Comparison of ENCODE assay signal across 15 cellular contexts in genomic region chr2:179193759-179194394, GRCh38.
DNase-seq lines count a peak whose midpoint lies in the region; ATAC-seq, FAIRE-seq and TF ChIP-seq lines count a peak whose summit lies in the region.
"Had no signal": no experiment of that assay in that cellular context is flagged by ENCODE, and none has a peak within 500 bp of the region (broad histone marks: within the 10 kb centered on the region; RNA-seq: fewer than 3 reads in every experiment).

No MANE protein-coding gene starts in this region.

- peak; percentile 26 to 34; a peak in 2 of 4 replicates for TF ChIP-seq RAD21 in H1 (IDR thresholded peaks at IDR 0.05 in 1 of 2, conservative IDR thresholded peaks at IDR 0.05 in 1 of 2; ENCODE audit: low read depth in 2 of 2, low read length in 2 of 2)

- H2AFZ ChIP-seq in H9 (ENCODE audit: low read length) (no peak overlapping the region), H1 (ENCODE audit: low read length) (no peak overlapping the region)
- H2AFZ ChIP-seq: PC-9 had no signal

- H4K8ac ChIP-seq in H9 (replicated peaks; ENCODE audit: insufficient read length, low read depth, low read length) (no peak overlapping the region), H1 (ENCODE audit: extremely low read depth, insufficient read depth, low read length) (no peak overlapping the region)

- no peak for TF ChIP-seq EP300 in H1 (IDR thresholded peaks at IDR 0.05; ENCODE audit: borderline replicate concordance in 1 of 2, low read depth in 2 of 2, low read length in 2 of 2)

- H3K27ac ChIP-seq in C4-2B (no peak overlapping the region), H9 (ENCODE audit: insufficient read length, low read depth, low read length) (no peak overlapping the region), H1 (ENCODE audit: low read depth, low read length) (no peak overlapping the region)
- H3K27ac ChIP-seq: PC-9 had no signal

- H3K27me3 ChIP-seq in H9 (ENCODE audit: insufficient read depth, low read length) (no peaks in the 10 kb centered on the region), H1 (replicated peaks in 1 of 4; ENCODE audit: control insufficient read depth in 3 of 4, extremely low read depth in 1 of 4, insufficient read depth in 3 of 4, low read length in 3 of 4) (no peaks in the 10 kb centered on the region)

- no peak for TF ChIP-seq POLR2A in H1 (IDR thresholded peaks at IDR 0.05; ENCODE audit: control extremely low read depth in 1 of 2, low read depth in 2 of 2, low read length in 2 of 2)

- H3K9ac ChIP-seq in H9 (ENCODE audit: extremely low read depth, insufficient read length, low read length), result no peak overlapping the region
- no peak overlapping the region for H3K9ac ChIP-seq in H1 (replicated peaks in 1 of 4; ENCODE audit: extremely low read depth in 1 of 4, low read depth in 3 of 4, low read length in 3 of 4)

- H3K79me2 ChIP-seq in H9 (ENCODE audit: insufficient read depth, low read length) (no peaks in the 10 kb centered on the region), H1 (ENCODE audit: control insufficient read depth in 1 of 2, insufficient read depth in 2 of 2, low read length in 2 of 2) (peaks cover 0 to 23% of the 10 kb centered on the region in 2 experiments; a peak in 2 of 4 replicates)

- peaks cover 38 to 64% (median 53%) of the 10 kb centered on the region in 3 experiments for H3K36me3 Mint-ChIP-seq in H9 (ENCODE audit: insufficient read depth in 1 of 3, low read depth in 3 of 3)
- H3K36me3 Mint-ChIP-seq in naive B cell, result peaks cover 41 to 49% of the 10 kb centered on the region in 2 donors
- H3K36me3 Mint-ChIP-seq in natural killer cell treated with Interleukin-12 subunit alpha and Interleukin-12 subunit beta and Interleukin-15 and Interleukin-18, amount 100 ng/mL, for 72 hours, result peaks cover 27% of the 10 kb centered on the region

- H3K79me1 ChIP-seq in H9 (ENCODE audit: insufficient read depth, low read depth, low read length, poor library complexity, severe bottlenecking) (no peaks in the 10 kb centered on the region), H1 (ENCODE audit: low read depth, low read length) (no peaks in the 10 kb centered on the region; the same call in 1 of the 2 replicates)

- WGBS in H9 (ENCODE audit: extremely low coverage, insufficient read length, low lambda C conversion rate), result no CpG with 5 or more reads among the region's 3 CpGs
- WGBS in H1 (ENCODE audit: extremely low coverage in 1 of 2, insufficient coverage in 1 of 2, insufficient read length in 1 of 2, insufficient replicate concordance in 2 of 2, low coverage in 1 of 2, low lambda C conversion rate in 2 of 2, missing lambda C conversion rate in 1 of 2), 2 experiments, result 86% methylated on average over 3 of the region's 3 CpGs; no CpG with 5 or more reads in 1 of the 2 experiments

- peaks cover 36 to 57% of the 10 kb centered on the region in 2 experiments for H3K9me3 Mint-ChIP-seq in H9
- H3K9me3 Mint-ChIP-seq in naive B cell, result peaks cover 5 to 63% (median 38%) of the 10 kb centered on the region in 7 donors
- peaks cover 6% of the 10 kb centered on the region for H3K9me3 Mint-ChIP-seq in natural killer cell treated with Interleukin-12 subunit alpha and Interleukin-12 subunit beta and Interleukin-15 and Interleukin-18, amount 100 ng/mL, for 72 hours

- H2BK15ac ChIP-seq in H9 (ENCODE audit: low read depth, low read length), result no peak overlapping the region
- H2BK15ac ChIP-seq in H1 (ENCODE audit: low read length), result no peak overlapping the region

- TF ChIP-seq CTCF in C4-2B (conservative IDR thresholded peaks at IDR 0.05) (peak; percentile 17), H9 (conservative IDR thresholded peaks at IDR 0.05) (peak; percentile 27; the same call in 1 of the 3 replicates), H1 (IDR thresholded peaks at IDR 0.05; ENCODE audit: control extremely low read depth in 1 of 3, insufficient read depth in 1 of 3, low read depth in 1 of 3, low read length in 3 of 3) (no peak; a peak in 1 of 4 replicates), GM10248 (IDR thresholded peaks at IDR 0.05; ENCODE audit: control extremely low read depth, extremely low read depth, low read depth, missing control alignments) (no peak)

- H2BK120ac ChIP-seq in H9 (ENCODE audit: low read depth, low read length, poor library complexity, severe bottlenecking) (no peak overlapping the region), H1 (replicated peaks; ENCODE audit: low read depth, low read length) (no peak overlapping the region)

- H2BK20ac ChIP-seq in H9 (ENCODE audit: low read depth, low read length, poor library complexity, severe bottlenecking) (no peak overlapping the region), H1 (ENCODE audit: low read length) (no peak overlapping the region)

- no peak overlapping the region for H3K56ac ChIP-seq in H9 (ENCODE audit: insufficient read length, low read depth, low read length)
- H3K56ac ChIP-seq in H1 (replicated peaks; ENCODE audit: insufficient read length, low read depth, low read length), result no peak overlapping the region

- H3K27ac Mint-ChIP-seq in H9 (no peak overlapping the region; a peak in 1 of 7 replicates), naive B cell (peak overlapping the region in 4 of 6 donors; percentile 9 to 80 (median 54))
- H3K27ac Mint-ChIP-seq in natural killer cell treated with Interleukin-12 subunit alpha and Interleukin-12 subunit beta and Interleukin-15 and Interleukin-18, amount 100 ng/mL, for 72 hours, result no peak overlapping the region
- H3K27ac Mint-ChIP-seq: CD4-positive, alpha-beta T cell had no signal

- H4K20me1 ChIP-seq in H9 (ENCODE audit: control insufficient read depth, insufficient read depth, insufficient read length), result no peaks in the 10 kb centered on the region
- H4K20me1 ChIP-seq in H1 (replicated peaks in 1 of 2; ENCODE audit: control insufficient read depth in 1 of 2, insufficient read depth in 2 of 2, low read length in 2 of 2), result no peaks in the 10 kb centered on the region

- H3K18ac ChIP-seq in H9 (ENCODE audit: insufficient read length, low read depth, low read length) (no peak overlapping the region), H1 (ENCODE audit: extremely low read depth, low read length) (no peak overlapping the region)

- POLR2A ChIA-PET in H1 (lab: Charles Lee; ENCODE audit: partially characterized antibody), result no interaction called here
- POLR2A ChIA-PET in GM10248 (lab: Yijun Ruan, JAX), result no interaction called here

- CTCF ChIA-PET in H1 (lab: Charles Lee; ENCODE audit: partially characterized antibody), result interaction anchor here (1.2 to 1.8 kb wide), 6 partner anchors 9 to 241 kb away, joined by 3 to 6 read pairs (median 4); no protein-coding TSS in a partner anchor
- CTCF ChIA-PET in GM10248 (lab: Yijun Ruan, JAX), result interaction anchor here (2.4 to 2.5 kb wide), 2 partner anchors 12 to 25 kb away, joined by 9 read pairs; no protein-coding TSS in a partner anchor

- no peak overlapping the region for H3T11ph ChIP-seq in H9 (ENCODE audit: low read length)

- H4K91ac ChIP-seq in H9 (ENCODE audit: insufficient read length, low read depth, low read length), result no peak overlapping the region
- H4K91ac ChIP-seq in H1 (replicated peaks; ENCODE audit: insufficient read length, low read length), result no peak overlapping the region

- no peaks in the 10 kb centered on the region; the same call in 1 of the 2 replicates for H3K4me1 ChIP-seq in H9 (ENCODE audit: insufficient read depth, low read length)
- no peaks in the 10 kb centered on the region for H3K4me1 ChIP-seq in H1 (replicated peaks in 1 of 4; ENCODE audit: control insufficient read depth in 3 of 4, insufficient read depth in 4 of 4, low read length in 3 of 4)

- no peaks in the 10 kb centered on the region for H3K23me2 ChIP-seq in H9 (ENCODE audit: insufficient read length, low read depth, low read length, poor library complexity, severe bottlenecking)
- no peaks in the 10 kb centered on the region for H3K23me2 ChIP-seq in H1 (ENCODE audit: low read depth, low read length)

- H3K27me3 Mint-ChIP-seq in H9 (ENCODE audit: low read depth) (no peaks in the 10 kb centered on the region), naive B cell (no peaks in the 10 kb centered on the region)
- H3K27me3 Mint-ChIP-seq in natural killer cell treated with Interleukin-12 subunit alpha and Interleukin-12 subunit beta and Interleukin-15 and Interleukin-18, amount 100 ng/mL, for 72 hours, result no peaks in the 10 kb centered on the region
- H3K27me3 Mint-ChIP-seq: CD4-positive, alpha-beta T cell had no signal

- H2BK5ac ChIP-seq in H9 (ENCODE audit: insufficient read length, low read length), result no peak overlapping the region
- peak overlapping the region; percentile 66; the same call in 1 of the 2 replicates for H2BK5ac ChIP-seq in H1 (ENCODE audit: low read depth, low read length)

- H3K23ac ChIP-seq in H9 (ENCODE audit: insufficient read length, low read depth, low read length), result no peak overlapping the region
- H3K23ac ChIP-seq in H1 (ENCODE audit: insufficient read length), result no peak overlapping the region

- no peak overlapping the region for H3K4me3 ChIP-seq in H1 (ENCODE audit: extremely low read depth in 1 of 4, insufficient read depth in 2 of 4, low read depth in 3 of 4, low read length in 4 of 4)
- H3K4me3 ChIP-seq: PC-9 had no signal

- no peak for ATAC-seq in naive B cell (ENCODE audit: low read depth in 2 of 2)
- ATAC-seq in natural killer cell treated with Interleukin-12 subunit alpha and Interleukin-12 subunit beta and Interleukin-15 and Interleukin-18, amount 100 ng/mL, for 72 hours, result no peak
- no peak for ATAC-seq in HG03025 (IDR thresholded peaks at IDR 0.05; ENCODE audit: low FRiP score, unreplicated experiment)

- H2BK12ac ChIP-seq in H9 (ENCODE audit: insufficient read length, low read depth, low read length), result no peak overlapping the region
- H2BK12ac ChIP-seq in H1 (ENCODE audit: low read depth, low read length), result 0 out of 2 replicates have a peak overlapping the region, but pooled peaks have one; percentile 14

- DNase-seq in H9 (no peak), H1 (ENCODE audit: low read depth in 1 of 2, low spot score in 2 of 2) (no peak), naive B cell (no peak), GM10248 (ENCODE audit: extremely low spot score) (no peak)
- no peak for DNase-seq in natural killer cell treated with Interleukin-12 subunit alpha and Interleukin-12 subunit beta and Interleukin-15 and Interleukin-18, amount 100 ng/mL, for 72 hours (ENCODE audit: low spot score)
- DNase-seq: AML-193; CD4-positive, alpha-beta T cell; HCEC 1CT; NCI-H1436; NCI-H2029; NCI-H2171; NCI-H446; PC-9 had no signal

- H4K5ac ChIP-seq in H9 (ENCODE audit: insufficient read length, low read depth, low read length) (no peak overlapping the region), H1 (ENCODE audit: insufficient read length, low read depth, low read length) (no peak overlapping the region)

- H3K4me2 ChIP-seq in H9 (ENCODE audit: insufficient read depth, insufficient read length, low read length), result no peak overlapping the region
- no peak overlapping the region for H3K4me2 ChIP-seq in H1 (ENCODE audit: insufficient read depth in 1 of 2, low read depth in 2 of 2, low read length in 2 of 2)
- H3K4me2 ChIP-seq: PC-9 had no signal

- H3K4ac ChIP-seq in H9 (ENCODE audit: low read depth, low read length) (no peak overlapping the region), H1 (replicated peaks; ENCODE audit: insufficient read length, low read depth, low read length) (no peak overlapping the region)

- H3K4me1 Mint-ChIP-seq in H9 (peaks cover 11 to 18% of the 10 kb centered on the region in 2 experiments; a peak in 3 of 4 replicates), naive B cell (peaks cover 40 to 66% (median 48%) of the 10 kb centered on the region in 3 donors)
- peaks cover 9 to 19% of the 10 kb centered on the region in 2 donors for H3K4me1 Mint-ChIP-seq in natural killer cell treated with Interleukin-12 subunit alpha and Interleukin-12 subunit beta and Interleukin-15 and Interleukin-18, amount 100 ng/mL, for 72 hours (ENCODE audit: low read depth in 2 of 2)

- H3K4me3 Mint-ChIP-seq in H9 (no peak overlapping the region), naive B cell (peak overlapping the region in 2 of 8 donors; percentile 15 to 61)
- no peak overlapping the region for H3K4me3 Mint-ChIP-seq in natural killer cell treated with Interleukin-12 subunit alpha and Interleukin-12 subunit beta and Interleukin-15 and Interleukin-18, amount 100 ng/mL, for 72 hours
- H3K4me3 Mint-ChIP-seq: CD4-positive, alpha-beta T cell had no signal

- H2AK5ac ChIP-seq in H9 (ENCODE audit: insufficient read length, low read length) (no peak overlapping the region), H1 (ENCODE audit: low read depth, low read length) (no peak overlapping the region)

- H3K14ac ChIP-seq in H9 (ENCODE audit: insufficient read depth, low read length), result no peak overlapping the region
- no peak overlapping the region for H3K14ac ChIP-seq in H1 (ENCODE audit: insufficient read length)

- FAIRE-seq in H1 (lab: Jason Lieb, UNC), result no peak

- H3K36me3 ChIP-seq in H1 (ENCODE audit: control insufficient read depth in 2 of 4, insufficient read depth in 4 of 4, low read length in 3 of 4), result no peaks in the 10 kb centered on the region

- H3K9me3 ChIP-seq in H9 (ENCODE audit: control insufficient read depth, low read depth, low read length) (no peaks in the 10 kb centered on the region), H1 (ENCODE audit: insufficient read depth in 2 of 2, low read depth in 1 of 2, low read length in 1 of 2) (peaks cover 5 to 8% of the 10 kb centered on the region in 2 experiments; a peak in 3 of 4 replicates)

Comparison
In these comparisons a context has a peak if more than half of its experiments do, and no peak if none do; other contexts are left out.
1. CTCF ChIP-seq: peak in C4-2B (single experiment) and H9 (single experiment); none in H1 (0 of 3) and GM10248 (single experiment).
2. H3K27ac Mint-ChIP-seq: peak in naive B cell (4 of 6); none in H9 (0 of 3) and natural killer cell treated with Interleukin-12 subunit alpha and Interleukin-12 subunit beta and Interleukin-15 and Interleukin-18, amount 100 ng/mL, for 72 hours (0 of 2).